In the genomic region with DNA sequence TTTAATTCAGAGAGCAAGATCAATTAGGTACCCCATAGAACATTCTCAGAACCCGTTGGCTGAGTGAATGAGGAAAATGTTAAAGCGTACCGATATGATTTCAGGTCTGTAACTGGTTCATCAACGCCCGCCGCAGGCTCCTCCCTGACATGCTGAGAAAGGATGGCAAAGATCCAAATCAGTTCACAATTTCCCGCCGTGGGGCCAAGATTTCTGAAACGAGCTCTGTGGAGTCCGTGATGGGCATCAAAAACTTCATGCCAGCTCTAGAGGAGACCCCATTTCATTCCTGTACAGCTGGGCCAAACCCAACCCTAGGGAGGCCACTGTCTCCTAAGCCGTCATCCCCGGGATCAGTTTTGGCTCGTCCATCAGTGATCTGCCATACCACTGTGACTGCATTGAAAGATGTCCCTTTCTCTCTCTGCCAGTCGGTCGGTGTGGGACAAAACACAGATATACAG, we compare ENCODE assay signal across 9 cellular contexts. TPM values are rescaled to one million over a fixed set of nuclear protein-coding genes. Genes with fewer than 3 reads are reported as not detected.
DNase-seq lines count a peak whose midpoint lies in the region; TF ChIP-seq lines count a peak whose summit lies in the region.
"Had no signal": no experiment of that assay in that cellular context is flagged by ENCODE, and none has a peak within 500 bp of the region (broad histone marks: within the 10 kb centered on the region; RNA-seq: fewer than 3 reads in every experiment).

No MANE protein-coding gene starts in this region.

- no peak overlapping the region for H3K9ac ChIP-seq in trophoblast cell (ENCODE audit: low read length)

- H3K36me3 ChIP-seq in PC-9 (ENCODE audit: low read depth) (peaks cover 55% of the 10 kb centered on the region), esophagus squamous epithelium (peaks cover 0 to 54% (median 5%) of the 10 kb centered on the region in 3 donors), trophoblast cell (ENCODE audit: control insufficient read depth in 1 of 2, insufficient read depth in 2 of 2, low read length in 2 of 2) (peaks cover 14 to 25% of the 10 kb centered on the region in 2 experiments), tibial nerve (peaks cover 0 to 62% (median 0%) of the 10 kb centered on the region in 3 donors), uterus (no peaks in the 10 kb centered on the region)

- WGBS in esophagus squamous epithelium, 2 donors = 26 to 43% methylated on average over 12 to 15 of the region's 15 CpGs
- WGBS in trophoblast cell (ENCODE audit: extremely low coverage, insufficient coverage, insufficient read length) = no CpG with 5 or more reads among the region's 15 CpGs
- WGBS in tibial nerve, 2 donors = 82 to 83% methylated on average over 15 of the region's 15 CpGs

- no peak overlapping the region for H2BK5ac ChIP-seq in trophoblast cell (ENCODE audit: low read depth, low read length, poor library complexity)

- H3K36me3 Mint-ChIP-seq in Calu3 (ENCODE audit: insufficient read depth, unreplicated experiment) = peaks cover 96% of the 10 kb centered on the region

- intact Hi-C loops in Calu3 (cut with micrococcal nuclease; ENCODE audit: unreplicated experiment) = loop anchor here (2.0 kb wide), 4 partner anchors 84 to 210 kb away; no protein-coding TSS in a partner anchor
- intact Hi-C loops in PC-9 (cut with micrococcal nuclease; ENCODE audit: unreplicated experiment) = no loop called here
- intact Hi-C loops in esophagus squamous epithelium (cut with DNase I) = loop anchor here (10.0 kb wide), 2 partner anchors 192 to 208 kb away; a partner anchor contains a TSS
- intact Hi-C loops in uterus (cut with DNase I; ENCODE audit: low total_unique reads) = loop anchor here (10.0 kb wide), 1 partner anchor 138 kb away; no protein-coding TSS in a partner anchor

- DNase-seq in Calu3 (peak; percentile 54), PC-9 (no peak), esophagus squamous epithelium (lab: John Stamatoyannopoulos, UW) (no peak), trophoblast cell (no peak), tibial nerve (ENCODE audit: low spot score in 2 of 2) (no peak), uterus (no peak), coronary artery (ENCODE audit: low spot score) (no peak), hippocampal formation (lab: John Stamatoyannopoulos, UW) (no peak)
- DNase-seq: thyroid gland had no signal

- H3K27me3 ChIP-seq in PC-9 (ENCODE audit: insufficient read depth, low read depth) (no peaks in the 10 kb centered on the region; the same call in 1 of the 2 replicates), esophagus squamous epithelium (no peaks in the 10 kb centered on the region), trophoblast cell (ENCODE audit: insufficient read depth, low read length) (no peaks in the 10 kb centered on the region), tibial nerve (no peaks in the 10 kb centered on the region), uterus (no peaks in the 10 kb centered on the region)
- H3K27me3 ChIP-seq: thyroid gland had no signal

- H3K14ac ChIP-seq in trophoblast cell (ENCODE audit: low read length) = no peak overlapping the region

- H4K20me1 ChIP-seq in PC-9 (ENCODE audit: insufficient read depth) = peaks cover 47% of the 10 kb centered on the region

- BruUV-seq in Calu3 (replicated peaks; lab: Mats Ljungman, UMichigan) = no TSS peak
- BruUV-seq in PC-9 (replicated peaks; lab: Mats Ljungman, UMichigan) = no TSS peak

- no peak overlapping the region for H2BK120ac ChIP-seq in trophoblast cell (ENCODE audit: insufficient read depth, low read length, poor library complexity)

- POLR2A ChIA-PET in PC-9 (lab: Charles Lee; ENCODE audit: unreplicated experiment) = interaction anchor here (0.7 kb wide), 1 partner anchor 1267 kb away, joined by 5 read pairs; no protein-coding TSS in a partner anchor

- peak overlapping the region; percentile 92 for H3K4me3 Mint-ChIP-seq in Calu3 (ENCODE audit: low read depth, unreplicated experiment)

- no peaks in the 10 kb centered on the region for H3K9me2 ChIP-seq in PC-9 (ENCODE audit: insufficient read depth)

- no peak for TF ChIP-seq POLR2A in esophagus squamous epithelium (IDR thresholded peaks at IDR 0.05)
- no peak for TF ChIP-seq POLR2A in tibial nerve (IDR thresholded peaks at IDR 0.05)
- no peak for TF ChIP-seq POLR2A in uterus (IDR thresholded peaks at IDR 0.05)

- H3K9me3 ChIP-seq in PC-9 (ENCODE audit: insufficient read depth, low read depth) (no peaks in the 10 kb centered on the region), esophagus squamous epithelium (no peaks in the 10 kb centered on the region), trophoblast cell (ENCODE audit: insufficient read depth, low read depth, low read length) (no peaks in the 10 kb centered on the region), tibial nerve (peaks cover 0 to 15% (median 5%) of the 10 kb centered on the region in 4 donors), uterus (no peaks in the 10 kb centered on the region)
- H3K9me3 ChIP-seq: thyroid gland had no signal

- H4K8ac ChIP-seq in trophoblast cell (ENCODE audit: low read depth, low read length) = no peak overlapping the region

- no peak overlapping the region for H3K23ac ChIP-seq in trophoblast cell (ENCODE audit: low read length)

- H3K4me1 Mint-ChIP-seq in Calu3 (ENCODE audit: low read depth, unreplicated experiment) = peaks cover 44% of the 10 kb centered on the region

- no peaks in the 10 kb centered on the region for H3K9me3 Mint-ChIP-seq in Calu3 (ENCODE audit: low read depth, unreplicated experiment)

- peaks cover 93% of the 10 kb centered on the region for H3F3A ChIP-seq in PC-9 (ENCODE audit: insufficient read depth, low read depth)

- H3K4me3 ChIP-seq in PC-9 = no peak overlapping the region
- H3K4me3 ChIP-seq in esophagus squamous epithelium = no peak overlapping the region
- no peak overlapping the region for H3K4me3 ChIP-seq in trophoblast cell (ENCODE audit: low read depth, low read length)
- no peak overlapping the region for H3K4me3 ChIP-seq in tibial nerve
- no peak overlapping the region for H3K4me3 ChIP-seq in uterus
- H3K4me3 ChIP-seq in coronary artery = no peak overlapping the region
- H3K4me3 ChIP-seq: thyroid gland had no signal

- no peak overlapping the region for H3K18ac ChIP-seq in trophoblast cell (ENCODE audit: low read length)

- H2BK12ac ChIP-seq in trophoblast cell (ENCODE audit: low read length) = no peak overlapping the region

- H3K79me2 ChIP-seq in PC-9 (ENCODE audit: low read depth) = peaks cover 76% of the 10 kb centered on the region
- peaks cover 13% of the 10 kb centered on the region for H3K79me2 ChIP-seq in trophoblast cell (ENCODE audit: control insufficient read depth, insufficient read depth, low read length, poor library complexity)

- H3K4ac ChIP-seq in trophoblast cell (ENCODE audit: low read depth, low read length) = peak overlapping the region; percentile 64

- no peak overlapping the region for H2AFZ ChIP-seq in PC-9
- no peak overlapping the region for H2AFZ ChIP-seq in trophoblast cell (ENCODE audit: insufficient read depth, low read length, poor library complexity)

- H3K4me1 ChIP-seq in PC-9 (replicated peaks; ENCODE audit: insufficient read depth) (peaks cover 49% of the 10 kb centered on the region), esophagus squamous epithelium (peaks cover 3 to 75% (median 48%) of the 10 kb centered on the region in 3 donors), trophoblast cell (ENCODE audit: control insufficient read depth in 1 of 2, insufficient read depth in 2 of 2, low read length in 2 of 2) (peaks cover 0 to 7% of the 10 kb centered on the region in 2 experiments), tibial nerve (peaks cover 0 to 60% (median 35%) of the 10 kb centered on the region in 4 donors), uterus (peaks cover 8 to 10% of the 10 kb centered on the region in 2 donors)

- H4K91ac ChIP-seq in trophoblast cell (ENCODE audit: low read depth, low read length) = no peak overlapping the region

- no peaks in the 10 kb centered on the region for H3K27me3 Mint-ChIP-seq in Calu3 (ENCODE audit: unreplicated experiment)

- peak overlapping the region; percentile 96 for H3K27ac ChIP-seq in PC-9
- H3K27ac ChIP-seq in esophagus squamous epithelium = peak overlapping the region; percentile 8 to 99 (median 70)
- H3K27ac ChIP-seq in trophoblast cell (ENCODE audit: low read depth, low read length) = no peak overlapping the region
- peak overlapping the region in 1 of 4 donors; percentile 80 for H3K27ac ChIP-seq in tibial nerve
- no peak overlapping the region for H3K27ac ChIP-seq in uterus
- no peak overlapping the region for H3K27ac ChIP-seq in coronary artery
- H3K27ac ChIP-seq: thyroid gland had no signal

- H2AK5ac ChIP-seq in trophoblast cell (ENCODE audit: low read length) = no peak overlapping the region

- peak overlapping the region; percentile 95 for H3K27ac Mint-ChIP-seq in Calu3 (ENCODE audit: unreplicated experiment)

- peaks cover 13% of the 10 kb centered on the region for H3K79me1 ChIP-seq in trophoblast cell (ENCODE audit: low read length)

- H4K12ac ChIP-seq in trophoblast cell (ENCODE audit: low read depth, low read length) = no peak overlapping the region

- no peak for TF ChIP-seq EP300 in tibial nerve (IDR thresholded peaks at IDR 0.05)

- no peak for TF ChIP-seq CTCF in Calu3 (IDR thresholded peaks at IDR 0.05; ENCODE audit: unreplicated experiment)
- TF ChIP-seq CTCF in PC-9 (conservative IDR thresholded peaks at IDR 0.05) = no peak
- no peak for TF ChIP-seq CTCF in esophagus squamous epithelium (IDR thresholded peaks at IDR 0.05)
- no peak for TF ChIP-seq CTCF in tibial nerve (IDR thresholded peaks at IDR 0.05)
- no peak for TF ChIP-seq CTCF in uterus (IDR thresholded peaks at IDR 0.05)
- TF ChIP-seq CTCF in coronary artery (IDR thresholded peaks at IDR 0.05) = no peak

- CTCF ChIA-PET in Calu3 (lab: Charles Lee) = interaction anchor here (0.7 to 3.7 kb wide), 5 partner anchors 127 to 233 kb away, joined by 3 to 24 read pairs (median 4); no protein-coding TSS in a partner anchor
- CTCF ChIA-PET in PC-9 (lab: Charles Lee) = interaction anchor here (0.7 kb wide), 1 partner anchor 538 kb away, joined by 3 read pairs; no protein-coding TSS in a partner anchor

- H3K4me2 ChIP-seq in PC-9 = 0 out of 2 replicates have a peak overlapping the region, but pooled peaks have one; percentile 84
- H3K4me2 ChIP-seq in trophoblast cell (ENCODE audit: low read length) = no peak overlapping the region

RNA-seq across cellular contexts. Expression of a gene that starts 7.3 kb away (rescaled TPM):
- total RNA-seq in Calu3 (2022) (129 and 139 TPM in 2 replicates), PC-9 (2021) (188 and 203 TPM in 2 replicates), esophagus squamous epithelium (10 to 100 TPM; 37.3 to 75.7 (median 57.0) TPM), tibial nerve (10 to 100 TPM; 59.2 to 86.1 (median 70.1) TPM), uterus (100 to 1,000 TPM in 2 of 4 donors, 10 to 100 TPM in 2; 34.1 to 161 (median 87.0) TPM)
- polyA plus RNA-seq in trophoblast cell (2013) = 125 and 128 TPM in 2 replicates

Comparison
In these comparisons a context has a peak if more than half of its experiments do, and no peak if none do; other contexts are left out.
1. H3K27ac ChIP-seq: peak in PC-9 (single experiment) and esophagus squamous epithelium (4 of 4); none in trophoblast cell (single experiment), uterus (0 of 2) and coronary artery (0 of 2).